Comparison of ENCODE assay signal across 18 cellular contexts in genomic region chr1:215905493-215906095, GRCh38.
DNase-seq lines count a peak whose midpoint lies in the region; ATAC-seq and TF ChIP-seq lines count a peak whose summit lies in the region.
"Had no signal": no experiment of that assay in that cellular context is flagged by ENCODE, and none has a peak within 500 bp of the region (broad histone marks: within the 10 kb centered on the region; RNA-seq: fewer than 3 reads in every experiment).

No MANE protein-coding gene starts in this region.

- H3K4me1 ChIP-seq in neural progenitor cell: no peaks in the 10 kb centered on the region

- no peaks in the 10 kb centered on the region for H3F3A ChIP-seq in neural progenitor cell (ENCODE audit: low read depth)

- H2AFZ ChIP-seq in neural progenitor cell (replicated peaks): no peak overlapping the region

- H3K4me1 Mint-ChIP-seq in neural progenitor cell: no peaks in the 10 kb centered on the region
- H3K4me1 Mint-ChIP-seq: CD14-positive monocyte had no signal

- no peak overlapping the region for H3K27ac ChIP-seq in neural progenitor cell

- no peaks in the 10 kb centered on the region for H3K27me3 Mint-ChIP-seq in neural progenitor cell (ENCODE audit: insufficient read depth, low read depth)

- no peaks in the 10 kb centered on the region for H3K36me3 ChIP-seq in neural progenitor cell

- H3K9me3 Mint-ChIP-seq in neural progenitor cell: no peaks in the 10 kb centered on the region

- H3K4me2 ChIP-seq in neural progenitor cell: no peak overlapping the region

- no peak for TF ChIP-seq CTCF in neural progenitor cell (IDR thresholded peaks at IDR 0.05)

- H4K20me1 ChIP-seq in neural progenitor cell (ENCODE audit: low read depth): no peaks in the 10 kb centered on the region

- DNase-seq in GM03348 (ENCODE audit: low spot score) (peak; percentile 16), NCI-H1694 treated with DMSO at 0.1 percent for 48 hours (lab: John Stamatoyannopoulos, UW) (peak; percentile 88), fibroblast of gingiva (ENCODE audit: low read depth) (peak; percentile 35), skeletal muscle cell (ENCODE audit: low read depth) (peak; percentile 83), neural progenitor cell (ENCODE audit: low spot score) (no peak)
- DNase-seq in activated naive CD4-positive, alpha-beta T cell treated with anti-CD3 and anti-CD28 coated beads, Interleukin-2, amount 50 U/mL, for 16 hours: no peak
- DNase-seq: DMS 273 treated with DMSO at 0.1 percent for 48 hours, DND-41, GF-D8, Karpas-422, NCI-H1436, NCI-H2081 treated with DMSO at 0.1 percent for 48 hours, NCI-H510A treated with DMSO at 0.1 percent for 48 hours, NCI-H774, Right ventricle myocardium superior had no signal

- no peak overlapping the region for H3K27ac Mint-ChIP-seq in neural progenitor cell
- H3K27ac Mint-ChIP-seq: CD14-positive monocyte had no signal

- no peak overlapping the region for H3K4me3 Mint-ChIP-seq in neural progenitor cell
- H3K4me3 Mint-ChIP-seq: CD14-positive monocyte had no signal

- no peaks in the 10 kb centered on the region for H3K36me3 Mint-ChIP-seq in neural progenitor cell
- H3K36me3 Mint-ChIP-seq: CD14-positive monocyte had no signal

- no peaks in the 10 kb centered on the region for H3K9me3 ChIP-seq in neural progenitor cell (ENCODE audit: low read depth)

- no peak for ATAC-seq in HG02763 (IDR thresholded peaks at IDR 0.05; ENCODE audit: unreplicated experiment)
- ATAC-seq: GM12878 had no signal

- H3K4me3 ChIP-seq in skeletal muscle cell (ENCODE audit: low read depth, low read length): no peak overlapping the region
- H3K4me3 ChIP-seq in neural progenitor cell: no peak overlapping the region
- H3K4me3 ChIP-seq: GM12878 had no signal

- H3K9ac ChIP-seq in neural progenitor cell: no peak overlapping the region

- no peaks in the 10 kb centered on the region for H3K79me2 ChIP-seq in neural progenitor cell (ENCODE audit: low read depth)

- no peaks in the 10 kb centered on the region for H3K27me3 ChIP-seq in neural progenitor cell

Comparison
In these comparisons a context has a peak if more than half of its experiments do, and no peak if none do; other contexts are left out.
1. DNase-seq: peak in GM03348 (single experiment), NCI-H1694 treated with DMSO at 0.1 percent for 48 hours (single experiment), fibroblast of gingiva (single experiment) and skeletal muscle cell (single experiment); none in activated naive CD4-positive, alpha-beta T cell treated with anti-CD3 and anti-CD28 coated beads, Interleukin-2, amount 50 U/mL, for 16 hours (single experiment) and neural progenitor cell (single experiment).